In the genomic region with DNA sequence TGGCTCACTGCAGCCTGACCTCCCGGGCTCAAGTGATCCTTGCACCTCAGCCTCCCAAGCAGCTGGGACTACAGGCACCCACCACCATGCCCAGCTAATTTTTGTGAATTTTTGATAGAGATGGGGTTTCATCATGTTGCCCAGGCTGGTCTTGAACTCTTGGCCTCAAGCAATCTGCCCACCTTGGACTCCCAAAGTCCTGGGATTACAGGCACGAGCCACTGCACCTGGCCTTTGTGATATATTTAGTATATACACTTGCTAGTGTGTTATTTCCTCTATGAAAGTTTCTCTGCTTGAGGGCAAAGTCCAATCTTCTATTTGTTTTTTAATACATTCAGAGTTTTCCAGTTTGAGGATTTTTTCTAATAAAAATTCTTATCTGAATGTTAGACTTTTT, we compare ENCODE assay signal across 23 cellular contexts.
"Had no signal": no experiment of that assay in that cellular context is flagged by ENCODE, and none has a peak within 500 bp of the region (broad histone marks: within the 10 kb centered on the region; RNA-seq: fewer than 3 reads in every experiment).

No MANE protein-coding gene starts in this region.

- H3K4me1 ChIP-seq: gastroesophageal sphincter, sigmoid colon, testis, vagina had no signal

- H3K27ac ChIP-seq: gastroesophageal sphincter, neural progenitor cell, sigmoid colon, testis, vagina had no signal

- H3K9me3 ChIP-seq: gastroesophageal sphincter, sigmoid colon, testis, vagina had no signal

- H3K27me3 ChIP-seq: gastroesophageal sphincter, neural progenitor cell, sigmoid colon, testis, vagina had no signal

- FAIRE-seq: bronchial epithelial cell had no signal

- ATAC-seq: gastroesophageal sphincter; naive thymus-derived CD4-positive, alpha-beta T cell had no signal

- DNase-seq: activated B cell treated with CpG ODN at 0.5 μM for 24 hours; activated CD4-positive, alpha-beta memory T cell treated with anti-CD3 and anti-CD28 coated beads for 36 hours; activated CD4-positive, alpha-beta T cell treated with anti-CD3 and anti-CD28 coated beads for 4 hours; activated naive CD4-positive, alpha-beta T cell treated with Interleukin-2 at 50 U/mL for 16 hours; activated naive CD8-positive, alpha-beta T cell treated with anti-CD3 and anti-CD28 coated beads, Interleukin-2, amount 10 ng/mL, durations not matched to agents 7 days and 5 days; activated T-cell treated with anti-CD3 and anti-CD28 coated beads, Interleukin-2, amount 50 U/mL, for 48 hours; amniotic stem cell; cortex of kidney; endodermal cell; head of caudate nucleus; naive thymus-derived CD4-positive, alpha-beta T cell; retina; sigmoid colon; stimulated activated CD4-positive, alpha-beta T cell treated with anti-CD3 and anti-CD28 coated beads, Interleukin-2, amount 100 ng/mL, for 48 hours; stimulated activated CD8-positive, alpha-beta memory T cell treated with anti-CD3 and anti-CD28 coated beads, Interleukin-4, amount 100 ng/mL, for 48 hours; stimulated activated naive B cell treated with anti-CD40 and anti-IgM and Interleukin-4, amounts not matched to agents 10 μg/mL and 1 μg/mL and 100 μg/mL, for 72 hours; T1000; testis; trophoblast cell had no signal

- H3K4me3 ChIP-seq: gastroesophageal sphincter, neural progenitor cell, sigmoid colon, testis, vagina had no signal

- H2AFZ ChIP-seq: neural progenitor cell had no signal

- H3K4me2 ChIP-seq: neural progenitor cell had no signal

- H3K9ac ChIP-seq: neural progenitor cell had no signal
